18 cellular contexts compared by ENCODE assay signal in genomic region chr11:68591719-68592118, GRCh38.
A peak's percentile ranks its signal among the peaks of the same experiment; 100 is the strongest.
DNase-seq lines count a peak whose midpoint lies in the region; ATAC-seq and TF ChIP-seq lines count a peak whose summit lies in the region.
"Had no signal": no experiment of that assay in that cellular context is flagged by ENCODE, and none has a peak within 500 bp of the region (broad histone marks: within the 10 kb centered on the region; RNA-seq: fewer than 3 reads in every experiment).

No MANE protein-coding gene starts in this region.

- no peak overlapping the region for H2AFZ ChIP-seq in hepatocyte

- H3K36me3 ChIP-seq in hepatocyte (replicated peaks; ENCODE audit: insufficient read depth, low read depth): no peaks in the 10 kb centered on the region

- H3K4me1 ChIP-seq in hepatocyte (ENCODE audit: insufficient read depth): no peaks in the 10 kb centered on the region
- H3K4me1 ChIP-seq: A549, Caco-2 had no signal

- no peak for DNase-seq in activated T-cell treated with anti-CD3 and anti-CD28 coated beads, Interleukin-2, amount 50 U/mL, for 72 hours
- DNase-seq in activated T-cell treated with anti-CD3 and anti-CD28 coated beads, Interleukin-2, amount 50 U/mL, for 1 hour: no peak
- DNase-seq in endothelial cell (ENCODE audit: low spot score): no peak
- DNase-seq in stimulated activated naive B cell treated with anti-CD40 and anti-IgM and Interleukin-4, amounts not matched to agents 10 μg/mL and 1 μg/mL and 100 μg/mL, for 72 hours: no peak
- DNase-seq in hepatocyte (ENCODE audit: low spot score): no peak
- no peak for DNase-seq in cerebellar cortex (ENCODE audit: low spot score)
- DNase-seq: AML-193; Caco-2; Calu3; CD4-positive, alpha-beta T cell; CD8-positive, alpha-beta T cell; DMS79 treated with DMSO at 0.1 percent for 48 hours; GF-D8 had no signal

- peak overlapping the region; percentile 33 for H3K27ac Mint-ChIP-seq in activated T-cell treated with anti-CD3 and anti-CD28 coated beads, Interleukin-2, amount 50 U/mL, for 72 hours
- no peak overlapping the region for H3K27ac Mint-ChIP-seq in endothelial cell (ENCODE audit: unreplicated experiment)
- H3K27ac Mint-ChIP-seq in stimulated activated naive B cell treated with anti-CD40 and anti-IgM and Interleukin-4, amounts not matched to agents 10 μg/mL and 1 μg/mL and 100 μg/mL, for 72 hours: peak overlapping the region; percentile 47
- H3K27ac Mint-ChIP-seq: B cell; CD4-positive, alpha-beta T cell; CD8-positive, alpha-beta T cell had no signal

- ATAC-seq in activated T-cell treated with anti-CD3 and anti-CD28 coated beads, Interleukin-2, amount 50 U/mL, for 72 hours (replicated peaks in 1 of 2): no peak
- no peak for ATAC-seq in stimulated activated naive B cell treated with anti-CD40 and anti-IgM and Interleukin-4, amounts not matched to agents 10 μg/mL and 1 μg/mL and 100 μg/mL, for 72 hours (replicated peaks)
- ATAC-seq: A549; CD8-positive, alpha-beta T cell had no signal

- no peak overlapping the region for H3K4me3 ChIP-seq in hepatocyte
- H3K4me3 ChIP-seq: A549; BLaER1 treated with 17β-estradiol and CSF1 and Interleukin-3, amounts not matched to agents 10 nM and 100 nM had no signal

- no peak overlapping the region for H3K27ac ChIP-seq in hepatocyte
- H3K27ac ChIP-seq: 22Rv1; A549; BLaER1 treated with 17β-estradiol and CSF1 and Interleukin-3, amounts not matched to agents 10 nM and 100 nM; C4-2B had no signal

- H3K36me3 Mint-ChIP-seq in activated T-cell treated with anti-CD3 and anti-CD28 coated beads, Interleukin-2, amount 50 U/mL, for 72 hours (ENCODE audit: insufficient read depth in 2 of 2): peaks cover 13 to 37% of the 10 kb centered on the region in 2 donors
- peaks cover 43% of the 10 kb centered on the region for H3K36me3 Mint-ChIP-seq in endothelial cell (ENCODE audit: low read depth, unreplicated experiment)
- peaks cover 36 to 53% of the 10 kb centered on the region in 2 donors for H3K36me3 Mint-ChIP-seq in stimulated activated naive B cell treated with anti-CD40 and anti-IgM and Interleukin-4, amounts not matched to agents 10 μg/mL and 1 μg/mL and 100 μg/mL, for 72 hours

- no peaks in the 10 kb centered on the region for H3K9me3 Mint-ChIP-seq in activated T-cell treated with anti-CD3 and anti-CD28 coated beads, Interleukin-2, amount 50 U/mL, for 72 hours
- H3K9me3 Mint-ChIP-seq in endothelial cell (ENCODE audit: unreplicated experiment): no peaks in the 10 kb centered on the region
- no peaks in the 10 kb centered on the region for H3K9me3 Mint-ChIP-seq in stimulated activated naive B cell treated with anti-CD40 and anti-IgM and Interleukin-4, amounts not matched to agents 10 μg/mL and 1 μg/mL and 100 μg/mL, for 72 hours
- H3K9me3 Mint-ChIP-seq: CD4-positive, alpha-beta T cell; CD8-positive, alpha-beta T cell had no signal

- peaks cover 8% of the 10 kb centered on the region for H3K79me2 ChIP-seq in hepatocyte

- no peak overlapping the region for H3K4me2 ChIP-seq in hepatocyte
- H3K4me2 ChIP-seq: A549; BLaER1 treated with 17β-estradiol and CSF1 and Interleukin-3, amounts not matched to agents 10 nM and 100 nM had no signal

- no peak overlapping the region for H3K4me3 Mint-ChIP-seq in activated T-cell treated with anti-CD3 and anti-CD28 coated beads, Interleukin-2, amount 50 U/mL, for 72 hours
- peak overlapping the region; percentile 17 for H3K4me3 Mint-ChIP-seq in endothelial cell (ENCODE audit: unreplicated experiment)
- no peak overlapping the region for H3K4me3 Mint-ChIP-seq in stimulated activated naive B cell treated with anti-CD40 and anti-IgM and Interleukin-4, amounts not matched to agents 10 μg/mL and 1 μg/mL and 100 μg/mL, for 72 hours
- H3K4me3 Mint-ChIP-seq: B cell; CD4-positive, alpha-beta T cell; CD8-positive, alpha-beta T cell had no signal

- TF ChIP-seq CTCF in endothelial cell (IDR thresholded peaks at IDR 0.05; ENCODE audit: unreplicated experiment): no peak
- no peak for TF ChIP-seq CTCF in hepatocyte (IDR thresholded peaks at IDR 0.05; ENCODE audit: poor library complexity)

- H3K9me2 ChIP-seq in hepatocyte (replicated peaks; ENCODE audit: insufficient read depth): no peaks in the 10 kb centered on the region

- no peaks in the 10 kb centered on the region for H3K27me3 ChIP-seq in hepatocyte
- H3K27me3 ChIP-seq: BLaER1 treated with 17β-estradiol and CSF1 and Interleukin-3, amounts not matched to agents 10 nM and 100 nM had no signal

- no peaks in the 10 kb centered on the region for H3K4me1 Mint-ChIP-seq in activated T-cell treated with anti-CD3 and anti-CD28 coated beads, Interleukin-2, amount 50 U/mL, for 72 hours (ENCODE audit: low read depth)
- H3K4me1 Mint-ChIP-seq in endothelial cell (ENCODE audit: unreplicated experiment): peaks cover 7% of the 10 kb centered on the region
- H3K4me1 Mint-ChIP-seq in stimulated activated naive B cell treated with anti-CD40 and anti-IgM and Interleukin-4, amounts not matched to agents 10 μg/mL and 1 μg/mL and 100 μg/mL, for 72 hours: no peaks in the 10 kb centered on the region
- H3K4me1 Mint-ChIP-seq: B cell had no signal

- no peaks in the 10 kb centered on the region for H4K20me1 ChIP-seq in hepatocyte (ENCODE audit: insufficient read depth, poor library complexity, severe bottlenecking)

- WGBS in hepatocyte (ENCODE audit: low lambda C conversion rate, missing lambda C conversion rate): 96% methylated on average over 5 of the region's 5 CpGs

- no peaks in the 10 kb centered on the region for H3K27me3 Mint-ChIP-seq in activated T-cell treated with anti-CD3 and anti-CD28 coated beads, Interleukin-2, amount 50 U/mL, for 72 hours (ENCODE audit: low read depth)
- no peaks in the 10 kb centered on the region for H3K27me3 Mint-ChIP-seq in endothelial cell (ENCODE audit: unreplicated experiment)
- H3K27me3 Mint-ChIP-seq in stimulated activated naive B cell treated with anti-CD40 and anti-IgM and Interleukin-4, amounts not matched to agents 10 μg/mL and 1 μg/mL and 100 μg/mL, for 72 hours: no peaks in the 10 kb centered on the region
- H3K27me3 Mint-ChIP-seq: B cell; CD4-positive, alpha-beta T cell had no signal

- no peaks in the 10 kb centered on the region for H3K9me3 ChIP-seq in hepatocyte (ENCODE audit: low read depth)
- H3K9me3 ChIP-seq: A549; BLaER1 treated with 17β-estradiol and CSF1 and Interleukin-3, amounts not matched to agents 10 nM and 100 nM; Caco-2 had no signal
